14 cellular contexts compared by ENCODE assay signal in the genomic region with DNA sequence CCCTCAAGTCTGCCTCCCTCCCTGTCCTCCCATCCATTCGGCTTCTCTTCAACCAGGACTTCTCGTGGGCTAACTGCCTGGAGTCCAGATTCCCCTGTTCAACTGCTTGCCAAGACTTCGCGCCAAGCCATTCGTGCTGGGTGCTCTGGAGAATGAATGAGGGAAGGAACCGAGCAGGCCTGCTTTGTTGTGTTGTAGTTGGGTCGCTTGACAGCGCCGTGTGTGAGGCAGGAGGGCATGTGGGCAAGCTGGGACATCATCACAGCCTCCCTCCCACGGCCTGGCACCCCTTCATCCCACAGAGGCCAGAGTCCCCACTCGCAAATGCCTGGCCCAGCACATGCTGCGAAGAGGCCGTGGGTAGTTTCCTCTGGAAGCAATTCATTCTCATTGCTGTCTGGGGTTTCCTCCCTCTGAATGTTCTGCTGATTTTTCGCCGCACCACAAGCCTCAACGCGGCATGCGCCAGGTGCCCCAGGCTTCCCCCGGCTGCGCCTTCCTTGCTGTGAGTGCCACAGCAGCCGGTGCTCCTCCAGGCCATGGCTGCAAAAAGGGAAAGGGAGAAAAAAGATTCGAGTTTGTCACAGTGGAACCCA.
A peak's percentile ranks its signal among the peaks of the same experiment; 100 is the strongest.
DNase-seq lines count a peak whose midpoint lies in the region; ATAC-seq and TF ChIP-seq lines count a peak whose summit lies in the region.
"Had no signal": no experiment of that assay in that cellular context is flagged by ENCODE, and none has a peak within 500 bp of the region (broad histone marks: within the 10 kb centered on the region; RNA-seq: fewer than 3 reads in every experiment).

No MANE protein-coding gene starts in this region.

- peak overlapping the region in 13 of 21 experiments; percentile 0 to 70 (median 40) for H3K27ac ChIP-seq in skin epidermis
- H3K27ac ChIP-seq: 22Rv1, upper lobe of left lung had no signal

- ATAC-seq in activated T-helper 17 cell treated with anti-CD3 and anti-CD28 coated beads, Interleukin-2, amount 50 U/mL, for 72 hours (replicated peaks) = no peak
- no peak for ATAC-seq in GM19023 (IDR thresholded peaks at IDR 0.05; ENCODE audit: unreplicated experiment)
- ATAC-seq: left colon had no signal

- TF ChIP-seq CTCF in GM10266 (IDR thresholded peaks at IDR 0.05; ENCODE audit: control insufficient read depth, insufficient read depth, low read depth, missing control alignments) = no peak

- H3K9me3 Mint-ChIP-seq in T-helper 1 cell treated with Interleukin-12 subunit alpha and Interleukin-12 subunit beta and Interleukin-4 antibody, amounts not matched to agents 30 μg/mL and 1 μg/mL, for 36 hours = peaks cover 11% of the 10 kb centered on the region
- H3K9me3 Mint-ChIP-seq in activated T-helper 17 cell treated with anti-CD3 and anti-CD28 coated beads, Interleukin-2, amount 50 U/mL, for 72 hours = peaks cover 4% of the 10 kb centered on the region
- H3K9me3 Mint-ChIP-seq in activated naive CD4-positive, alpha-beta T cell treated with anti-CD3 and anti-CD28 coated beads for 36 hours = no peaks in the 10 kb centered on the region

- H3K4me3 Mint-ChIP-seq in T-helper 1 cell treated with Interleukin-12 subunit alpha and Interleukin-12 subunit beta and Interleukin-4 antibody, amounts not matched to agents 30 μg/mL and 1 μg/mL, for 36 hours = peak overlapping the region; percentile 32
- peak overlapping the region; percentile 19 for H3K4me3 Mint-ChIP-seq in activated T-helper 17 cell treated with anti-CD3 and anti-CD28 coated beads, Interleukin-2, amount 50 U/mL, for 72 hours
- no peak overlapping the region for H3K4me3 Mint-ChIP-seq in activated naive CD4-positive, alpha-beta T cell treated with anti-CD3 and anti-CD28 coated beads for 36 hours
- H3K4me3 Mint-ChIP-seq: activated naive CD8-positive, alpha-beta T cell had no signal

- CTCF ChIA-PET in activated naive CD4-positive, alpha-beta T cell treated with anti-CD3 and anti-CD28 coated beads for 36 hours (lab: Charles Lee) = no interaction called here

- H3K4me1 Mint-ChIP-seq in T-helper 1 cell treated with Interleukin-12 subunit alpha and Interleukin-12 subunit beta and Interleukin-4 antibody, amounts not matched to agents 30 μg/mL and 1 μg/mL, for 36 hours (ENCODE audit: low read depth) = peaks cover 23% of the 10 kb centered on the region
- H3K4me1 Mint-ChIP-seq in activated T-helper 17 cell treated with anti-CD3 and anti-CD28 coated beads, Interleukin-2, amount 50 U/mL, for 72 hours = no peaks in the 10 kb centered on the region
- peaks cover 8% of the 10 kb centered on the region for H3K4me1 Mint-ChIP-seq in activated naive CD4-positive, alpha-beta T cell treated with anti-CD3 and anti-CD28 coated beads for 36 hours (ENCODE audit: low read depth)

- peaks cover 5% of the 10 kb centered on the region for H3K27me3 Mint-ChIP-seq in T-helper 1 cell treated with Interleukin-12 subunit alpha and Interleukin-12 subunit beta and Interleukin-4 antibody, amounts not matched to agents 30 μg/mL and 1 μg/mL, for 36 hours (ENCODE audit: low read depth)
- H3K27me3 Mint-ChIP-seq in activated T-helper 17 cell treated with anti-CD3 and anti-CD28 coated beads, Interleukin-2, amount 50 U/mL, for 72 hours = peaks cover 19% of the 10 kb centered on the region
- peaks cover 13% of the 10 kb centered on the region for H3K27me3 Mint-ChIP-seq in activated naive CD4-positive, alpha-beta T cell treated with anti-CD3 and anti-CD28 coated beads for 36 hours (ENCODE audit: low read depth)

- DNase-seq in T-helper 1 cell (no peak), globus pallidus (ENCODE audit: low spot score) (peak; percentile 26), GM10266 (ENCODE audit: extremely low spot score) (no peak)
- no peak for DNase-seq in activated naive CD4-positive, alpha-beta T cell treated with anti-CD3 and anti-CD28 coated beads for 36 hours
- DNase-seq: left colon, NCI-H2171 had no signal

- peaks cover 5% of the 10 kb centered on the region for H3K36me3 Mint-ChIP-seq in T-helper 1 cell treated with Interleukin-12 subunit alpha and Interleukin-12 subunit beta and Interleukin-4 antibody, amounts not matched to agents 30 μg/mL and 1 μg/mL, for 36 hours (ENCODE audit: low read depth)
- no peaks in the 10 kb centered on the region for H3K36me3 Mint-ChIP-seq in activated T-helper 17 cell treated with anti-CD3 and anti-CD28 coated beads, Interleukin-2, amount 50 U/mL, for 72 hours (ENCODE audit: low read depth)
- no peaks in the 10 kb centered on the region for H3K36me3 Mint-ChIP-seq in activated naive CD4-positive, alpha-beta T cell treated with anti-CD3 and anti-CD28 coated beads for 36 hours (ENCODE audit: low read depth)
- H3K36me3 Mint-ChIP-seq: activated naive CD8-positive, alpha-beta T cell had no signal

- H3K27ac Mint-ChIP-seq in T-helper 1 cell treated with Interleukin-12 subunit alpha and Interleukin-12 subunit beta and Interleukin-4 antibody, amounts not matched to agents 30 μg/mL and 1 μg/mL, for 36 hours = peak overlapping the region; percentile 80
- no peak overlapping the region for H3K27ac Mint-ChIP-seq in activated T-helper 17 cell treated with anti-CD3 and anti-CD28 coated beads, Interleukin-2, amount 50 U/mL, for 72 hours
- no peak overlapping the region for H3K27ac Mint-ChIP-seq in activated naive CD4-positive, alpha-beta T cell treated with anti-CD3 and anti-CD28 coated beads for 36 hours
- H3K27ac Mint-ChIP-seq: activated naive CD8-positive, alpha-beta T cell had no signal

- intact Hi-C loops in activated naive CD4-positive, alpha-beta T cell treated with anti-CD3 and anti-CD28 coated beads for 36 hours (cut with micrococcal nuclease) = no loop called here

- no peak overlapping the region for H3K4me3 ChIP-seq in skin epidermis
- H3K4me3 ChIP-seq: smooth muscle cell, upper lobe of left lung had no signal
